ENCODE assay signal across 11 cellular contexts in genomic region chr15:36601497-36601932, GRCh38.
A peak's percentile ranks its signal among the peaks of the same experiment; 100 is the strongest.
DNase-seq lines count a peak whose midpoint lies in the region; ATAC-seq, FAIRE-seq and TF ChIP-seq lines count a peak whose summit lies in the region.
"Had no signal": no experiment of that assay in that cellular context is flagged by ENCODE, and none has a peak within 500 bp of the region (broad histone marks: within the 10 kb centered on the region; RNA-seq: fewer than 3 reads in every experiment).

No MANE protein-coding gene starts in this region.

- H3K36me3 ChIP-seq in MM.1S (replicated peaks; ENCODE audit: insufficient read depth, low read length): no peaks in the 10 kb centered on the region

- no peak overlapping the region for H3K4me2 ChIP-seq in MM.1S (ENCODE audit: low read depth, low read length)

- H3K9me3 Mint-ChIP-seq in activated naive CD8-positive, alpha-beta T cell treated with anti-CD3 and anti-CD28 coated beads, Interleukin-2, amount 50 U/mL, for 24 hours: no peaks in the 10 kb centered on the region
- H3K9me3 Mint-ChIP-seq: activated CD8-positive, alpha-beta T cell treated with anti-CD3 and anti-CD28 coated beads for 36 hours had no signal

- DNase-seq in GM18507 (ENCODE audit: extremely low spot score, insufficient read length, low read depth) (no peak), fibroblast of gingiva (ENCODE audit: low read depth) (peak; percentile 53), retinal pigment epithelial cell (ENCODE audit: low read depth) (peak; percentile 98), MM.1S (no peak), GM19240 (ENCODE audit: insufficient read length, low spot score) (no peak)
- no peak for DNase-seq in activated naive CD8-positive, alpha-beta T cell treated with anti-CD3 and anti-CD28 coated beads, Interleukin-2, amount 50 U/mL, for 24 hours
- no peak for DNase-seq in activated naive CD4-positive, alpha-beta T cell (lab: John Stamatoyannopoulos, UW)
- DNase-seq: activated CD8-positive, alpha-beta T cell treated with anti-CD3 and anti-CD28 coated beads for 36 hours had no signal

- H2AFZ ChIP-seq in MM.1S (ENCODE audit: low read length): no peak overlapping the region
- H2AFZ ChIP-seq: parathyroid adenoma had no signal

- FAIRE-seq in GM18507 (lab: Jason Lieb, UNC): peak; percentile 29
- FAIRE-seq: G401.6 had no signal

- H3F3A ChIP-seq in MM.1S (ENCODE audit: insufficient read depth, low read length): no peaks in the 10 kb centered on the region

- TF ChIP-seq CTCF in retinal pigment epithelial cell (conservative IDR thresholded peaks at IDR 0.05; ENCODE audit: low read depth, low read length) (no peak), MM.1S (IDR thresholded peaks at IDR 0.05; ENCODE audit: low read length) (no peak)

- no peaks in the 10 kb centered on the region for H3K79me2 ChIP-seq in MM.1S (ENCODE audit: low read length)
- H3K79me2 ChIP-seq: parathyroid adenoma had no signal

- no peaks in the 10 kb centered on the region for H3K9me3 ChIP-seq in MM.1S (replicated peaks; ENCODE audit: insufficient read depth, low read length)

- H3K4me3 Mint-ChIP-seq in activated naive CD8-positive, alpha-beta T cell treated with anti-CD3 and anti-CD28 coated beads, Interleukin-2, amount 50 U/mL, for 24 hours: no peak overlapping the region
- H3K4me3 Mint-ChIP-seq: activated CD8-positive, alpha-beta T cell treated with anti-CD3 and anti-CD28 coated beads for 36 hours had no signal

- peak; percentile 69 for ATAC-seq in HG03457 (IDR thresholded peaks at IDR 0.05; ENCODE audit: unreplicated experiment)
- no peak for ATAC-seq in activated naive CD8-positive, alpha-beta T cell treated with anti-CD3 and anti-CD28 coated beads, Interleukin-2, amount 50 U/mL, for 24 hours
- ATAC-seq: activated CD8-positive, alpha-beta T cell treated with anti-CD3 and anti-CD28 coated beads for 36 hours had no signal

- no peaks in the 10 kb centered on the region for H4K20me1 ChIP-seq in MM.1S (ENCODE audit: insufficient read depth, low read length)

- no peaks in the 10 kb centered on the region for H3K4me1 ChIP-seq in MM.1S (ENCODE audit: low read length)
- H3K4me1 ChIP-seq: parathyroid adenoma had no signal

- H3K27me3 ChIP-seq in MM.1S (replicated peaks; ENCODE audit: insufficient read depth, low read length): no peaks in the 10 kb centered on the region

- H3K4me1 Mint-ChIP-seq in activated naive CD8-positive, alpha-beta T cell treated with anti-CD3 and anti-CD28 coated beads, Interleukin-2, amount 50 U/mL, for 24 hours: peaks cover 2% of the 10 kb centered on the region

- H3K4me3 ChIP-seq in retinal pigment epithelial cell (ENCODE audit: low read length) (no peak overlapping the region), MM.1S (ENCODE audit: low read length) (no peak overlapping the region)

- no peak overlapping the region for H3K9ac ChIP-seq in MM.1S (ENCODE audit: low read length)
- H3K9ac ChIP-seq: parathyroid adenoma had no signal

- H3K36me3 Mint-ChIP-seq in activated naive CD8-positive, alpha-beta T cell treated with anti-CD3 and anti-CD28 coated beads, Interleukin-2, amount 50 U/mL, for 24 hours (ENCODE audit: low read depth): peaks cover 2% of the 10 kb centered on the region

- H3K9me2 ChIP-seq in MM.1S (replicated peaks; ENCODE audit: insufficient read depth, low read length): no peaks in the 10 kb centered on the region

- H3K27ac ChIP-seq in MM.1S (ENCODE audit: low read length): no peak overlapping the region
- H3K27ac ChIP-seq: parathyroid adenoma had no signal

- no peak overlapping the region for H3K27ac Mint-ChIP-seq in activated naive CD8-positive, alpha-beta T cell treated with anti-CD3 and anti-CD28 coated beads, Interleukin-2, amount 50 U/mL, for 24 hours
- H3K27ac Mint-ChIP-seq: activated CD8-positive, alpha-beta T cell treated with anti-CD3 and anti-CD28 coated beads for 36 hours had no signal

- H3K27me3 Mint-ChIP-seq in activated naive CD8-positive, alpha-beta T cell treated with anti-CD3 and anti-CD28 coated beads, Interleukin-2, amount 50 U/mL, for 24 hours: no peaks in the 10 kb centered on the region
- H3K27me3 Mint-ChIP-seq: activated CD8-positive, alpha-beta T cell treated with anti-CD3 and anti-CD28 coated beads for 36 hours had no signal

Comparison
In these comparisons a context has a peak if more than half of its experiments do, and no peak if none do; other contexts are left out.
1. DNase-seq: peak in fibroblast of gingiva (single experiment) and retinal pigment epithelial cell (single experiment); none in GM18507 (single experiment), activated naive CD8-positive, alpha-beta T cell treated with anti-CD3 and anti-CD28 coated beads, Interleukin-2, amount 50 U/mL, for 24 hours (single experiment), MM.1S (single experiment), GM19240 (single experiment) and activated naive CD4-positive, alpha-beta T cell (0 of 4).